16 cellular contexts compared by ENCODE assay signal in the genomic region with DNA sequence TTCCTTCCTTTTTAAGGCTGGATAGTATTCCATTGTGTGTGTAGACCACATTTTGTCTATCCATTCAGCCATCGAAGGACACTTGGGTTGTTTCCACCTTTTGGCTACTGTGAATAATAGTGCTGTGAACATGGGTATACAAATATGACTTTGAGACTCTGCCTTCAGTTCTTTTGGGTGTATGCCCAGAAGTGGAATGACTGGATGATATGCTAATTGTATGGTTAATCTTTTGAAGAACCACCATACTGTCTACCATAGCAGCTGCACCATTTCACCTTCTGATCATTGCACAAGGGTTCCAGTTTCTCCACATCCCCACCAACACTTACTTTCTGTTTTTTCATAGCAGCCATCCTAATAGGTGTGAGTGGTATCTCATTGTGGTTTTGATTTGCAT. TPM values are rescaled to one million over a fixed set of nuclear protein-coding genes. Genes with fewer than 3 reads are reported as not detected.
DNase-seq lines count a peak whose midpoint lies in the region; ATAC-seq and TF ChIP-seq lines count a peak whose summit lies in the region.
"Had no signal": no experiment of that assay in that cellular context is flagged by ENCODE, and none has a peak within 500 bp of the region (broad histone marks: within the 10 kb centered on the region; RNA-seq: fewer than 3 reads in every experiment).

No MANE protein-coding gene starts in this region.

- no peak for DNase-seq in activated CD4-positive, alpha-beta T cell treated with anti-CD3 and anti-CD28 coated beads for 36 hours
- DNase-seq in activated CD4-positive, alpha-beta T cell treated with anti-CD3 and anti-CD28 coated beads, Interleukin-2, amount 10 ng/mL, durations not matched to agents 7 days and 5 days: no peak
- DNase-seq in NCI-H2029 treated with DMSO at 0.1 percent for 48 hours (lab: John Stamatoyannopoulos, UW): peak; percentile 71
- no peak for DNase-seq in body of pancreas
- DNase-seq in left colon: no peak
- no peak for DNase-seq in germinal center (ENCODE audit: low spot score)
- DNase-seq in RKO (ENCODE audit: low spot score): no peak
- DNase-seq: DMS 273 treated with DMSO at 0.1 percent for 48 hours, KBM-7, NCI-H146, NCI-H774, PC-3 had no signal

- CTCF ChIA-PET in activated CD4-positive, alpha-beta T cell treated with anti-CD3 and anti-CD28 coated beads for 36 hours (lab: Charles Lee): no interaction called here
- CTCF ChIA-PET in activated CD4-positive, alpha-beta T cell treated with anti-CD3 and anti-CD28 coated beads, Interleukin-2, amount 10 ng/mL, durations not matched to agents 7 days and 5 days (lab: Charles Lee): no interaction called here

- H3K4me3 ChIP-seq in body of pancreas: no peak overlapping the region

- no peaks in the 10 kb centered on the region for H3K27me3 ChIP-seq in body of pancreas

- no peak overlapping the region for H3K27ac Mint-ChIP-seq in activated CD4-positive, alpha-beta T cell treated with anti-CD3 and anti-CD28 coated beads for 36 hours
- H3K27ac Mint-ChIP-seq in activated CD4-positive, alpha-beta T cell treated with anti-CD3 and anti-CD28 coated beads, Interleukin-2, amount 10 ng/mL, durations not matched to agents 7 days and 5 days: no peak overlapping the region
- H3K27ac Mint-ChIP-seq: B cell had no signal

- no peaks in the 10 kb centered on the region for H3K9me3 Mint-ChIP-seq in activated CD4-positive, alpha-beta T cell treated with anti-CD3 and anti-CD28 coated beads for 36 hours (ENCODE audit: low read depth)
- no peaks in the 10 kb centered on the region for H3K9me3 Mint-ChIP-seq in activated CD4-positive, alpha-beta T cell treated with anti-CD3 and anti-CD28 coated beads, Interleukin-2, amount 10 ng/mL, durations not matched to agents 7 days and 5 days

- WGBS in body of pancreas, 2 donors: 14 to 18% methylated on average over 1 of the region's 1 CpG

- H3K27me3 Mint-ChIP-seq in activated CD4-positive, alpha-beta T cell treated with anti-CD3 and anti-CD28 coated beads for 36 hours: no peaks in the 10 kb centered on the region
- no peaks in the 10 kb centered on the region for H3K27me3 Mint-ChIP-seq in activated CD4-positive, alpha-beta T cell treated with anti-CD3 and anti-CD28 coated beads, Interleukin-2, amount 10 ng/mL, durations not matched to agents 7 days and 5 days

- H3K4me1 Mint-ChIP-seq in activated CD4-positive, alpha-beta T cell treated with anti-CD3 and anti-CD28 coated beads for 36 hours: no peaks in the 10 kb centered on the region
- H3K4me1 Mint-ChIP-seq in activated CD4-positive, alpha-beta T cell treated with anti-CD3 and anti-CD28 coated beads, Interleukin-2, amount 10 ng/mL, durations not matched to agents 7 days and 5 days: peaks cover 3% of the 10 kb centered on the region

- no peaks in the 10 kb centered on the region for H3K36me3 ChIP-seq in body of pancreas (replicated peaks in 1 of 2; ENCODE audit: insufficient read depth in 1 of 2, low read depth in 2 of 2)

- POLR2A ChIA-PET in activated CD4-positive, alpha-beta T cell treated with anti-CD3 and anti-CD28 coated beads for 36 hours (lab: Charles Lee): no interaction called here
- POLR2A ChIA-PET in activated CD4-positive, alpha-beta T cell treated with anti-CD3 and anti-CD28 coated beads, Interleukin-2, amount 10 ng/mL, durations not matched to agents 7 days and 5 days (lab: Charles Lee): no interaction called here

- peak; percentile 51 for ATAC-seq in activated CD4-positive, alpha-beta T cell treated with anti-CD3 and anti-CD28 coated beads for 36 hours
- ATAC-seq in body of pancreas (peak; percentile 38), left colon (peak; percentile 79), HG02571 (IDR thresholded peaks at IDR 0.05; ENCODE audit: unreplicated experiment) (no peak)
- ATAC-seq: HepG2, PC-3 had no signal

- H3K36me3 Mint-ChIP-seq in activated CD4-positive, alpha-beta T cell treated with anti-CD3 and anti-CD28 coated beads for 36 hours (ENCODE audit: low read depth): no peaks in the 10 kb centered on the region
- no peaks in the 10 kb centered on the region for H3K36me3 Mint-ChIP-seq in activated CD4-positive, alpha-beta T cell treated with anti-CD3 and anti-CD28 coated beads, Interleukin-2, amount 10 ng/mL, durations not matched to agents 7 days and 5 days (ENCODE audit: low read depth)

- H3K4me3 Mint-ChIP-seq in activated CD4-positive, alpha-beta T cell treated with anti-CD3 and anti-CD28 coated beads for 36 hours: no peak overlapping the region
- H3K4me3 Mint-ChIP-seq in activated CD4-positive, alpha-beta T cell treated with anti-CD3 and anti-CD28 coated beads, Interleukin-2, amount 10 ng/mL, durations not matched to agents 7 days and 5 days: no peak overlapping the region
- H3K4me3 Mint-ChIP-seq: B cell had no signal

- H3K9me3 ChIP-seq in body of pancreas: no peaks in the 10 kb centered on the region

- intact Hi-C loops in activated CD4-positive, alpha-beta T cell treated with anti-CD3 and anti-CD28 coated beads for 36 hours (cut with DNase I, micrococcal nuclease): no loop called here
- intact Hi-C loops in body of pancreas (cut with DNase I): no loop called here
- intact Hi-C loops in left colon (cut with DNase I, micrococcal nuclease): no loop called here

- peaks cover 3% of the 10 kb centered on the region for H3K4me1 ChIP-seq in body of pancreas

- TF ChIP-seq POLR2A in body of pancreas (IDR thresholded peaks at IDR 0.05): no peak

- TF ChIP-seq CTCF in body of pancreas (IDR thresholded peaks at IDR 0.05): no peak

- H3K27ac ChIP-seq in body of pancreas: no peak overlapping the region

RNA-seq across cellular contexts. Expression of a gene that starts 30.3 kb away (rescaled TPM):
- total RNA-seq in activated CD4-positive, alpha-beta T cell treated with anti-CD3 and anti-CD28 coated beads for 36 hours: under 1 TPM; 0.11 to 0.35 TPM
- under 1 TPM; 0.12 to 0.15 TPM for total RNA-seq in activated CD4-positive, alpha-beta T cell treated with anti-CD3 and anti-CD28 coated beads, Interleukin-2, amount 10 ng/mL, durations not matched to agents 7 days and 5 days
- total RNA-seq in body of pancreas (1 to 10 TPM; 3.6 to 4.6 TPM), left colon (1 to 10 TPM; 2.1 to 4.1 TPM)
- total RNA-seq: A172, HepG2 had no signal
